Comparison of ENCODE assay signal across 8 cellular contexts in genomic region chr22:39241632-39242388, GRCh38. TPM values are rescaled to one million over a fixed set of nuclear protein-coding genes. Genes with fewer than 3 reads are reported as not detected.
A peak's percentile ranks its signal among the peaks of the same experiment; 100 is the strongest.
DNase-seq lines count a peak whose midpoint lies in the region; ATAC-seq and TF ChIP-seq lines count a peak whose summit lies in the region.

No MANE protein-coding gene starts in this region.

- H3K9me3 Mint-ChIP-seq in endothelial cell (ENCODE audit: unreplicated experiment) = no peaks in the 10 kb centered on the region

- H3K4me3 Mint-ChIP-seq in endothelial cell (ENCODE audit: unreplicated experiment) = peak overlapping the region; percentile 98

- H3K4me3 ChIP-seq in GM12864 (ENCODE audit: low read depth, low read length) = peak overlapping the region; percentile 4; the same call in 1 of the 2 replicates
- peak overlapping the region; percentile 19 for H3K4me3 ChIP-seq in rectal smooth muscle tissue (ENCODE audit: low read length)

- peak overlapping the region; percentile 27 for H3K27ac ChIP-seq in rectal smooth muscle tissue (ENCODE audit: low read depth, low read length)

- H3K4me1 ChIP-seq in rectal smooth muscle tissue (ENCODE audit: control insufficient read depth, insufficient read depth, low read length) = no peaks in the 10 kb centered on the region

- peaks cover 39% of the 10 kb centered on the region for H3K4me1 Mint-ChIP-seq in endothelial cell (ENCODE audit: unreplicated experiment)

- ATAC-seq in HG03354 (IDR thresholded peaks at IDR 0.05; ENCODE audit: poor library complexity, severe bottlenecking, unreplicated experiment) (no peak), HG03095 (IDR thresholded peaks at IDR 0.05; ENCODE audit: unreplicated experiment) (no peak)

- H3K36me3 ChIP-seq in rectal smooth muscle tissue (ENCODE audit: control insufficient read depth, insufficient read depth, low read length) = no peaks in the 10 kb centered on the region

- H3K36me3 Mint-ChIP-seq in endothelial cell (ENCODE audit: low read depth, unreplicated experiment) = peaks cover 19% of the 10 kb centered on the region

- peaks cover 28% of the 10 kb centered on the region for H3K27me3 Mint-ChIP-seq in endothelial cell (ENCODE audit: unreplicated experiment)

- DNase-seq in GM12864 (ENCODE audit: low read depth) = no peak
- DNase-seq in activated CD4-positive, alpha-beta T cell treated with anti-CD3 and anti-CD28 coated beads, Interleukin-2, amount 50 U/mL, for 1 hour = peak; percentile 57
- no peak for DNase-seq in endothelial cell (ENCODE audit: low spot score)
- DNase-seq in NCI-H128 (lab: John Stamatoyannopoulos, UW; ENCODE audit: unreplicated experiment) = no peak
- no peak for DNase-seq in islet precursor cell

- TF ChIP-seq CTCF in GM12864 (IDR thresholded peaks at IDR 0.05; ENCODE audit: low read depth, low read length, missing control alignments) (no peak), endothelial cell (IDR thresholded peaks at IDR 0.05; ENCODE audit: unreplicated experiment) (no peak)

- peak overlapping the region; percentile 87 for H3K27ac Mint-ChIP-seq in endothelial cell (ENCODE audit: unreplicated experiment)

- peaks cover 14% of the 10 kb centered on the region for H3K27me3 ChIP-seq in rectal smooth muscle tissue (ENCODE audit: control insufficient read depth, insufficient read depth, low read length)

- H3K9ac ChIP-seq in rectal smooth muscle tissue (ENCODE audit: low read length) = no peak overlapping the region

RNA-seq across cellular contexts. Expression of gene PDGFB, which starts 3.0 kb away (rescaled TPM):
- total RNA-seq in endothelial cell (ENCODE audit: unreplicated experiment) = 53.4 TPM
